In the genomic region with DNA sequence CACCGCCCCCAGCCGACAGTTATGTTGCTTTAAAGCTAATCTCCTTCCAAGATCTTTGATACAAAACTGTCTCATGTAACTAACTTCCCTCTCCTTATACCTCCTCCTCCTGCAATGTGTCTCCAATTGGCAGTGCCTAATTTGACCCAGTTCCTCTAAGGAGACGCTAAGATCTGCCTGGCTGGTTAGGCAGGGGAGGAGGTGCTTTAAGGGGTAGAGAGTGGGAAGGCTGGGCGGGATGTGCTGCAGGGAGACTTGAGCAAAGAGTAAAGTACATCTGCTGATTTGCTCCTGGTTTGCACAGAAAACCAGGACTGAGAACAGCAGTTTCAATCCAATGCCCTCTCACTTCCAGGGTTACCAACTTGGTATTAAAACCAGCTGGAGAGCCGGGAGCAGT, we compare ENCODE assay signal across 19 cellular contexts. TPM values are rescaled to one million over a fixed set of nuclear protein-coding genes. Genes with fewer than 3 reads are reported as not detected.
DNase-seq lines count a peak whose midpoint lies in the region; ATAC-seq and TF ChIP-seq lines count a peak whose summit lies in the region.
"Had no signal": no experiment of that assay in that cellular context is flagged by ENCODE, and none has a peak within 500 bp of the region (broad histone marks: within the 10 kb centered on the region; RNA-seq: fewer than 3 reads in every experiment).

No MANE protein-coding gene starts in this region.

- no peaks in the 10 kb centered on the region for H3K9me3 ChIP-seq in hepatocyte (ENCODE audit: low read depth)
- H3K9me3 ChIP-seq: BLaER1, neutrophil had no signal

- peak overlapping the region; percentile 84 for H3K27ac ChIP-seq in hepatocyte
- H3K27ac ChIP-seq: BLaER1, neutrophil, RWPE1 had no signal

- no peak overlapping the region for H2AFZ ChIP-seq in hepatocyte

- H3K4me3 Mint-ChIP-seq in nephron progenitor cell (no peak overlapping the region), type B pancreatic cell (peak overlapping the region; percentile 48)
- H3K4me3 Mint-ChIP-seq in activated naive CD4-positive, alpha-beta T cell treated with anti-CD3 and anti-CD28 coated beads for 36 hours, result no peak overlapping the region
- H3K4me3 Mint-ChIP-seq: central memory CD8-positive, alpha-beta T cell; stimulated activated naive CD8-positive, alpha-beta T cell treated with anti-CD3 and anti-CD28 coated beads, Interleukin-15, Interleukin-2, amounts not matched to agents 100 ng/mL and 50 ng/mL, for 24 hours; T-helper 1 cell treated with Interleukin-12 subunit alpha and Interleukin-12 subunit beta and Interleukin-4 antibody, amounts not matched to agents 30 μg/mL and 1 μg/mL, for 36 hours had no signal

- H3K36me3 Mint-ChIP-seq in nephron progenitor cell (ENCODE audit: low read depth), result peaks cover 42% of the 10 kb centered on the region
- peaks cover 13% of the 10 kb centered on the region for H3K36me3 Mint-ChIP-seq in type B pancreatic cell
- H3K36me3 Mint-ChIP-seq in activated naive CD4-positive, alpha-beta T cell treated with anti-CD3 and anti-CD28 coated beads for 36 hours (ENCODE audit: low read depth), result peaks cover 5% of the 10 kb centered on the region

- H4K20me1 ChIP-seq in hepatocyte (ENCODE audit: insufficient read depth, poor library complexity, severe bottlenecking), result no peaks in the 10 kb centered on the region
- H4K20me1 ChIP-seq: BLaER1 had no signal

- H3K4me1 Mint-ChIP-seq in nephron progenitor cell (peaks cover 55% of the 10 kb centered on the region), type B pancreatic cell (ENCODE audit: unreplicated experiment) (peaks cover 55% of the 10 kb centered on the region)
- H3K4me1 Mint-ChIP-seq in activated naive CD4-positive, alpha-beta T cell treated with anti-CD3 and anti-CD28 coated beads for 36 hours (ENCODE audit: low read depth), result peaks cover 11% of the 10 kb centered on the region

- CTCF ChIA-PET in activated naive CD4-positive, alpha-beta T cell treated with anti-CD3 and anti-CD28 coated beads for 36 hours (lab: Charles Lee), result interaction anchor here (0.9 to 5.4 kb wide), 3 partner anchors 11 to 17 kb away, joined by 3 to 40 read pairs (median 6); no protein-coding TSS in a partner anchor

- H3K79me2 ChIP-seq in hepatocyte, result no peaks in the 10 kb centered on the region

- WGBS in hepatocyte (ENCODE audit: low lambda C conversion rate, missing lambda C conversion rate), result 60% methylated on average over 5 of the region's 5 CpGs

- no peaks in the 10 kb centered on the region for H3K9me3 Mint-ChIP-seq in nephron progenitor cell
- H3K9me3 Mint-ChIP-seq in type B pancreatic cell, result no peaks in the 10 kb centered on the region
- H3K9me3 Mint-ChIP-seq in activated naive CD4-positive, alpha-beta T cell treated with anti-CD3 and anti-CD28 coated beads for 36 hours, result no peaks in the 10 kb centered on the region
- H3K9me3 Mint-ChIP-seq: central memory CD8-positive, alpha-beta T cell; stimulated activated naive CD8-positive, alpha-beta T cell treated with anti-CD3 and anti-CD28 coated beads, Interleukin-15, Interleukin-2, amounts not matched to agents 100 ng/mL and 50 ng/mL, for 24 hours; T-helper 1 cell treated with Interleukin-12 subunit alpha and Interleukin-12 subunit beta and Interleukin-4 antibody, amounts not matched to agents 30 μg/mL and 1 μg/mL, for 36 hours had no signal

- no peaks in the 10 kb centered on the region for H3K9me2 ChIP-seq in hepatocyte (replicated peaks; ENCODE audit: insufficient read depth)

- H3K4me3 ChIP-seq in LNCaP clone FGC (ENCODE audit: low read depth, low read length) (no peak overlapping the region), hepatocyte (no peak overlapping the region)
- H3K4me3 ChIP-seq: BLaER1 had no signal

- H3K27me3 ChIP-seq in hepatocyte, result no peaks in the 10 kb centered on the region
- H3K27me3 ChIP-seq: BLaER1, neutrophil had no signal

- intact Hi-C loops in activated naive CD4-positive, alpha-beta T cell treated with anti-CD3 and anti-CD28 coated beads for 36 hours (cut with micrococcal nuclease), result no loop called here

- peak; percentile 30 for DNase-seq in LNCaP clone FGC (ENCODE audit: low read depth)
- peak; percentile 29 for DNase-seq in hepatocyte (ENCODE audit: low spot score)
- DNase-seq in nephron progenitor cell, result no peak
- DNase-seq in type B pancreatic cell (ENCODE audit: extremely low spot score, unreplicated experiment), result no peak
- DNase-seq in activated naive CD4-positive, alpha-beta T cell treated with anti-CD3 and anti-CD28 coated beads for 36 hours, result no peak
- DNase-seq: activated CD4-positive, alpha-beta T cell treated with anti-CD3 and anti-CD28 coated beads for 4 hours; activated CD8-positive, alpha-beta memory T cell treated with anti-CD3 and anti-CD28 coated beads for 24 hours; activated effector memory CD4-positive, alpha-beta T cell treated with anti-CD3 and anti-CD28 coated beads, Interleukin-2, amount 50 U/mL, for 16 hours; HCEC 1CT; NCI-H146; NCI-H510A had no signal

- peak overlapping the region; percentile 57 for H3K4me2 ChIP-seq in hepatocyte
- H3K4me2 ChIP-seq: BLaER1 had no signal

- TF ChIP-seq CTCF in LNCaP clone FGC (IDR thresholded peaks at IDR 0.05; ENCODE audit: control insufficient read depth, extremely low read depth, insufficient read depth) (no peak), hepatocyte (IDR thresholded peaks at IDR 0.05; ENCODE audit: poor library complexity) (no peak), nephron progenitor cell (IDR thresholded peaks at IDR 0.05) (no peak), type B pancreatic cell (conservative IDR thresholded peaks at IDR 0.05) (no peak)

- H3K27ac Mint-ChIP-seq in nephron progenitor cell (peak overlapping the region; percentile 58), type B pancreatic cell (peak overlapping the region; percentile 71)
- H3K27ac Mint-ChIP-seq in activated naive CD4-positive, alpha-beta T cell treated with anti-CD3 and anti-CD28 coated beads for 36 hours, result no peak overlapping the region
- H3K27ac Mint-ChIP-seq: stimulated activated naive CD8-positive, alpha-beta T cell treated with anti-CD3 and anti-CD28 coated beads, Interleukin-15, Interleukin-2, amounts not matched to agents 100 ng/mL and 50 ng/mL, for 24 hours; T-helper 1 cell treated with Interleukin-12 subunit alpha and Interleukin-12 subunit beta and Interleukin-4 antibody, amounts not matched to agents 30 μg/mL and 1 μg/mL, for 36 hours had no signal

- H3K27me3 Mint-ChIP-seq in nephron progenitor cell (ENCODE audit: low read depth, poor library complexity), result peaks cover 3% of the 10 kb centered on the region
- H3K27me3 Mint-ChIP-seq in type B pancreatic cell, result no peaks in the 10 kb centered on the region
- H3K27me3 Mint-ChIP-seq in activated naive CD4-positive, alpha-beta T cell treated with anti-CD3 and anti-CD28 coated beads for 36 hours (ENCODE audit: low read depth), result no peaks in the 10 kb centered on the region
- H3K27me3 Mint-ChIP-seq: central memory CD8-positive, alpha-beta T cell; stimulated activated naive CD8-positive, alpha-beta T cell treated with anti-CD3 and anti-CD28 coated beads, Interleukin-15, Interleukin-2, amounts not matched to agents 100 ng/mL and 50 ng/mL, for 24 hours had no signal

- peaks cover 39% of the 10 kb centered on the region for H3K4me1 ChIP-seq in hepatocyte (ENCODE audit: insufficient read depth)
- H3K4me1 ChIP-seq: BLaER1 had no signal

- no peaks in the 10 kb centered on the region for H3K36me3 ChIP-seq in hepatocyte (replicated peaks; ENCODE audit: insufficient read depth, low read depth)
- H3K36me3 ChIP-seq: BLaER1, neutrophil had no signal

- ATAC-seq in HG03432 (IDR thresholded peaks at IDR 0.05; ENCODE audit: unreplicated experiment) (no peak), GM18502 (IDR thresholded peaks at IDR 0.05; ENCODE audit: poor library complexity, unreplicated experiment) (no peak)

RNA-seq across cellular contexts. Expression of a gene that starts 7.4 kb away (rescaled TPM):
- 1.6 and 6.7 TPM in 2 replicates for total RNA-seq in hepatocyte
- polyA plus RNA-seq in hepatocyte, result 3.5 and 5.3 TPM in 2 replicates
- 6.1 and 21.0 TPM in 2 replicates for total RNA-seq in type B pancreatic cell (ENCODE audit: low replicate concordance)
- total RNA-seq in activated naive CD4-positive, alpha-beta T cell treated with anti-CD3 and anti-CD28 coated beads for 36 hours, result 1 to 10 TPM; 7.5 to 8.2 TPM

RNA-seq across cellular contexts. Expression of a gene that starts 16.4 kb away (rescaled TPM):
- 26.9 and 30.2 TPM in 2 replicates for total RNA-seq in hepatocyte
- polyA plus RNA-seq in hepatocyte, result 19.7 and 25.6 TPM in 2 replicates
- total RNA-seq in type B pancreatic cell (ENCODE audit: low replicate concordance), result 28.4 and 34.6 TPM in 2 replicates
- 1 to 10 TPM; 1.7 to 2.2 TPM for total RNA-seq in activated naive CD4-positive, alpha-beta T cell treated with anti-CD3 and anti-CD28 coated beads for 36 hours

RNA-seq across cellular contexts. Expression of a gene that starts 28.2 kb away (rescaled TPM):
- total RNA-seq in hepatocyte, result 665 and 673 TPM in 2 replicates
- polyA plus RNA-seq in hepatocyte, result 245 and 252 TPM in 2 replicates
- 20.2 and 38.7 TPM in 2 replicates for total RNA-seq in type B pancreatic cell (ENCODE audit: low replicate concordance)
- total RNA-seq in activated naive CD4-positive, alpha-beta T cell treated with anti-CD3 and anti-CD28 coated beads for 36 hours, result 10 to 100 TPM; 31.0 to 37.3 TPM

RNA-seq across cellular contexts. Expression of a gene that starts 39.6 kb away (rescaled TPM):
- total RNA-seq in hepatocyte, result 79.1 and 93.4 TPM in 2 replicates
- 101 and 103 TPM in 2 replicates for polyA plus RNA-seq in hepatocyte
- total RNA-seq in type B pancreatic cell (ENCODE audit: low replicate concordance), result 105 and 131 TPM in 2 replicates
- 10 to 100 TPM; 33.2 to 35.7 TPM for total RNA-seq in activated naive CD4-positive, alpha-beta T cell treated with anti-CD3 and anti-CD28 coated beads for 36 hours

RNA-seq across cellular contexts. Expression of a gene that starts 46.9 kb away (rescaled TPM):
- total RNA-seq in hepatocyte (26.6 and 31.1 TPM in 2 replicates), type B pancreatic cell (ENCODE audit: low replicate concordance) (52.8 and 82.8 TPM in 2 replicates)
- 23.9 and 25.8 TPM in 2 replicates for polyA plus RNA-seq in hepatocyte
- total RNA-seq in activated naive CD4-positive, alpha-beta T cell treated with anti-CD3 and anti-CD28 coated beads for 36 hours, result 100 to 1,000 TPM; 121 to 126 TPM

Comparison
In these comparisons a context has a peak if more than half of its experiments do, and no peak if none do; other contexts are left out.
1. DNase-seq: peak in LNCaP clone FGC (single experiment) and hepatocyte (single experiment); none in nephron progenitor cell (single experiment), type B pancreatic cell (single experiment) and activated naive CD4-positive, alpha-beta T cell treated with anti-CD3 and anti-CD28 coated beads for 36 hours (single experiment).
2. RNA of a gene that starts 28.2 kb away (total RNA-seq): 665 to 673 TPM in hepatocyte; 31.0 to 37.3 TPM in activated naive CD4-positive, alpha-beta T cell treated with anti-CD3 and anti-CD28 coated beads for 36 hours and 20.2 to 38.7 TPM in type B pancreatic cell; every median in the first group is over 10 times any median in the second.